In the genomic region with DNA sequence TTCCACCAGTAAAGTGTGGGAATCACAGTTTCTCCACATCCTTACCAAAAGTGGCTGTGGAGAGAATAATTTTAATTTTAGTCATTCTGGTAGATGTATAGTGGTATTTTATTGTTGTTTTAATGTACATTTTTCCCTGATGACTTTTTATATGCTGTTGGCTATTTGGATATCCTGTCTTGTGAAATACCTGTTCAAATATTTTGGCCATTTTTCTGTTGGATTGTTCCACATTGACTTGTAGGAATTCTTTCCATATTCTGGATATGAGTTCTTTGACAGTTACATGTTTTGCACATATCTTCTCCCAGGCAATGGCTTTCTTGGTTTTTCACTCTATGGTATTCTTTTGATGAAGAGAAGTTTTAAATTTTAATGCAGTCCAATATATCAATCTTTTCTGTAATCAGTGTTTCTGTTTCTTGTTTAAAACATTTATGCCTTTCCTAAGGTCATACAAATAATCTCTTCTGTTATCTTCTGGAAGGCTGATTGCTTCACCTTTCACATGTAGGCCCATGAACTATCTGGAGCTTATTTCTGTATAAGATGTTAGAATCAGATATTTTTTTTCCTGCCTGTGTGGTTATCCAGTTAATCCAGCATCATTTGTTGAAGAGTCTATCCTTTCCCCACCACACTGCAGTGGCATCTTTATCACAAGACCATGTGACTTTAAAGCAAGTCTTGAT, we compare ENCODE assay signal across 21 cellular contexts. TPM values are rescaled to one million over a fixed set of nuclear protein-coding genes. Genes with fewer than 3 reads are reported as not detected.
DNase-seq lines count a peak whose midpoint lies in the region; ATAC-seq, FAIRE-seq and TF ChIP-seq lines count a peak whose summit lies in the region.
"Had no signal": no experiment of that assay in that cellular context is flagged by ENCODE, and none has a peak within 500 bp of the region (broad histone marks: within the 10 kb centered on the region; RNA-seq: fewer than 3 reads in every experiment).

No MANE protein-coding gene starts in this region.

- H3K27me3 ChIP-seq in keratinocyte (ENCODE audit: control insufficient read depth, extremely low read depth, insufficient read depth, low read length) (no peaks in the 10 kb centered on the region), stomach (no peaks in the 10 kb centered on the region)
- H3K27me3 ChIP-seq: BE2C, cardiac muscle cell, tibial artery had no signal

- no peak overlapping the region for H2AFZ ChIP-seq in keratinocyte (ENCODE audit: control insufficient read depth, low read length)

- no peak for TF ChIP-seq EP300 in stomach (IDR thresholded peaks at IDR 0.05)

- H3K4me3 ChIP-seq in keratinocyte (ENCODE audit: control insufficient read depth in 2 of 3, extremely low read depth in 1 of 3, insufficient read depth in 2 of 3, low read depth in 1 of 3, low read length in 3 of 3) (no peak overlapping the region), stomach (no peak overlapping the region)
- H3K4me3 ChIP-seq: cardiac muscle cell, tibial artery had no signal

- no peak overlapping the region for H3K27ac ChIP-seq in keratinocyte (ENCODE audit: control insufficient read depth, insufficient read depth, low read length)
- H3K27ac ChIP-seq in stomach, result peak overlapping the region; percentile 58 to 85 (median 62)
- H3K27ac ChIP-seq: cardiac muscle cell, tibial artery had no signal

- peaks cover 26% of the 10 kb centered on the region for H3K4me1 ChIP-seq in keratinocyte (ENCODE audit: control insufficient read depth, extremely low read depth, insufficient read depth, low read length)
- peaks cover 40 to 86% (median 57%) of the 10 kb centered on the region in 4 donors for H3K4me1 ChIP-seq in stomach
- H3K4me1 ChIP-seq: BE2C had no signal

- intact Hi-C loops in stomach (cut with DNase I; ENCODE audit: low total_unique reads), result no loop called here

- no peak for DNase-seq in H54 (ENCODE audit: insufficient read length, low spot score)
- DNase-seq in amniotic epithelial cell (ENCODE audit: low read depth), result peak; percentile 9
- no peak for DNase-seq in keratinocyte (ENCODE audit: low read depth, low spot score)
- DNase-seq in stomach, result no peak
- no peak for DNase-seq in amygdala (lab: John Stamatoyannopoulos, UW)
- no peak for DNase-seq in RCC 7860 (ENCODE audit: low spot score)
- DNase-seq: activated CD4-positive, alpha-beta T cell treated with anti-CD3 and anti-CD28 coated beads for 4 hours; BE2C; effector memory CD4-positive, alpha-beta T cell; GDM1; head of caudate nucleus; NCI-H187; NCI-H446 treated with DMSO at 0.1 percent for 48 hours; nucleus accumbens; right cardiac atrium; stimulated activated naive CD4-positive, alpha-beta T cell; tibial artery had no signal

- peak; percentile 48 for FAIRE-seq in H54 (lab: Jason Lieb, UNC)
- peak; percentile 20 for FAIRE-seq in keratinocyte (lab: Jason Lieb, UNC)
- no peak for FAIRE-seq in RCC 7860 (lab: Jason Lieb, UNC)
- FAIRE-seq: TTC549 had no signal

- no peaks in the 10 kb centered on the region for H4K20me1 ChIP-seq in keratinocyte (ENCODE audit: control insufficient read depth, extremely low read depth, insufficient read depth, low read length)

- no peak for TF ChIP-seq POLR2A in H54 (IDR thresholded peaks at IDR 0.05; ENCODE audit: low read depth, low read length)
- TF ChIP-seq POLR2A in stomach (IDR thresholded peaks at IDR 0.05), result no peak

- no peak for ATAC-seq in HG02938 (IDR thresholded peaks at IDR 0.05; ENCODE audit: unreplicated experiment)
- ATAC-seq: activated naive CD4-positive, alpha-beta T cell treated with anti-CD3 and anti-CD28 coated beads, Interleukin-2, amount 50 U/mL, for 72 hours; right cardiac atrium had no signal

- dilution Hi-C loops in keratinocyte (cut with MboI; ENCODE audit: extremely low pct_ligation_motif_present, low sequenced_read_pairs), result no loop called here

- peak overlapping the region; percentile 35 for H3K4me2 ChIP-seq in keratinocyte (ENCODE audit: control insufficient read depth, extremely low read depth, insufficient read depth, low read depth, low read length)

- peaks cover 55% of the 10 kb centered on the region for H3K79me2 ChIP-seq in keratinocyte (ENCODE audit: control insufficient read depth, insufficient read depth, low read length)

- H3K9me1 ChIP-seq in keratinocyte (ENCODE audit: control insufficient read depth, extremely low read depth, insufficient read depth, low read length), result no peaks in the 10 kb centered on the region

- H3K9me3 ChIP-seq in keratinocyte (ENCODE audit: control insufficient read depth, low read depth, low read length), result no peaks in the 10 kb centered on the region
- H3K9me3 ChIP-seq in stomach, result no peaks in the 10 kb centered on the region
- H3K9me3 ChIP-seq: BE2C, tibial artery had no signal

- H3K9ac ChIP-seq in keratinocyte (ENCODE audit: control insufficient read depth, extremely low read depth, insufficient read depth, low read length), result no peak overlapping the region

- TF ChIP-seq CTCF in keratinocyte (optimal IDR thresholded peaks at IDR 0.05 in 1 of 3, IDR thresholded peaks at IDR 0.05 in 1 of 3, conservative IDR thresholded peaks at IDR 0.05 in 1 of 3; ENCODE audit: extremely low read depth in 1 of 3, insufficient read depth in 2 of 3, low read length in 3 of 3) (no peak), stomach (IDR thresholded peaks at IDR 0.05) (no peak)

- no peaks in the 10 kb centered on the region for H3K36me3 ChIP-seq in keratinocyte (ENCODE audit: control insufficient read depth in 2 of 2, extremely low read depth in 1 of 2, insufficient read depth in 2 of 2, low read length in 2 of 2)
- no peaks in the 10 kb centered on the region for H3K36me3 ChIP-seq in stomach
- H3K36me3 ChIP-seq: BE2C, cardiac muscle cell, tibial artery had no signal

RNA-seq across cellular contexts. Expression of a gene that starts 19.0 kb away (rescaled TPM):
- polyA plus RNA-seq in keratinocyte, result 18.7 to 28.3 TPM (median 24.5 TPM) in 3 replicates
- 21.1 TPM for polyA plus RNA-seq in keratinocyte (2011; ENCODE audit: low read depth)
- polyA plus RNA-seq in keratinocyte (2011; cell fraction: cytosol; rRNA removed), result 16.1 and 30.2 TPM in 2 replicates
- polyA plus RNA-seq in keratinocyte (2011; cell fraction: nucleus; rRNA removed), result 23.5 and 27.0 TPM in 2 replicates
- polyA plus RNA-seq in keratinocyte (2012; ENCODE audit: low replicate concordance), result 14.9 and 30.3 TPM in 2 replicates
- polyA minus RNA-seq in keratinocyte, result 6.6 to 23.4 TPM (median 14.4 TPM) in 3 replicates
- polyA minus RNA-seq in keratinocyte (2011; cell fraction: cytosol; rRNA and poly(A)+ RNA removed), result 8.8 TPM
- 14.6 and 29.5 TPM in 2 replicates for polyA minus RNA-seq in keratinocyte (2011; cell fraction: nucleus; rRNA and poly(A)+ RNA removed)
- 10 to 100 TPM; 19.8 to 93.6 (median 46.7) TPM for total RNA-seq in stomach
- 10 to 100 TPM; 30.1 to 46.9 (median 31.1) TPM for polyA plus RNA-seq in stomach
